Comparison of ENCODE assay signal across 27 cellular contexts in the genomic region with DNA sequence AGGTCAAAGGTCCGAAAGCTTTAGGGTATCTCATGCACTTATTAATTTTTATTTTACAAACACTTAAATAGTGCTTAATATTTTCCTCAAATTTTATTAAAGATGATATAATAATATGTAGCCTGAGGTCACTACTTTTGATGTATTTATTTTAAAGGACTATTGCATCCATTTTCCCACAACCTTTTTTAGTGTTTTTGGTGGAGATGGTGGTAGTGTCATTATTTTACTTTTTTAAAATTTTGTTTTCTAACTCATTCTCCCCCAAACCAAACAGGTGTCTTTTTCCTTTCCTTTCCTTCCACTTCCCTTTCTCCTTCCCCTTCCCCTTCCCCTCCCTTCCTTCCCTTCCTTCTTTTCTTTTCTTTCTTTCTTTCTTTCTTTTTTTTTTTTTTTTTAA.
"Had no signal": no experiment of that assay in that cellular context is flagged by ENCODE, and none has a peak within 500 bp of the region (broad histone marks: within the 10 kb centered on the region; RNA-seq: fewer than 3 reads in every experiment).

No MANE protein-coding gene starts in this region.

- DNase-seq: colonic mucosa; cortex of kidney; dermis blood vessel endothelial cell; dorsolateral prefrontal cortex; effector CD4-positive, alpha-beta T cell; effector CD8-positive, alpha-beta T cell; effector memory CD4-positive, alpha-beta T cell; effector memory CD8-positive, alpha-beta T cell; endodermal cell; erythroblast; esophagus squamous epithelium; foreskin fibroblast; foreskin keratinocyte; foreskin melanocyte; gastrocnemius medialis; glutamatergic neuron; head of caudate nucleus; heart left ventricle; heart right ventricle had no signal

- H3K4me1 ChIP-seq: colonic mucosa, esophagus muscularis mucosa, esophagus squamous epithelium, foreskin keratinocyte, gastrocnemius medialis, gastroesophageal sphincter, heart left ventricle, heart right ventricle had no signal

- FAIRE-seq: endometrium, endothelial cell of umbilical vein, frontal cortex had no signal

- ATAC-seq: effector memory CD8-positive, alpha-beta T cell; esophagus mucosa; foreskin keratinocyte; gastrocnemius medialis; gastroesophageal sphincter; heart left ventricle; heart right ventricle had no signal

- H3K27me3 ChIP-seq: colonic mucosa, dorsolateral prefrontal cortex, esophagus muscularis mucosa, esophagus squamous epithelium, foreskin keratinocyte, gastrocnemius medialis, gastroesophageal sphincter, heart left ventricle, heart right ventricle had no signal

- H3K27ac ChIP-seq: colonic mucosa, coronary artery, dorsolateral prefrontal cortex, epithelial cell of prostate, esophagus muscularis mucosa, esophagus squamous epithelium, foreskin keratinocyte, gastrocnemius medialis, gastroesophageal sphincter, heart left ventricle, heart right ventricle had no signal

- H3K36me3 ChIP-seq: colonic mucosa, esophagus muscularis mucosa, esophagus squamous epithelium, gastrocnemius medialis, gastroesophageal sphincter, heart left ventricle, heart right ventricle had no signal

- H3K4me3 ChIP-seq: colonic mucosa, coronary artery, dorsolateral prefrontal cortex, esophagus muscularis mucosa, esophagus squamous epithelium, gastrocnemius medialis, gastroesophageal sphincter, heart left ventricle, heart right ventricle had no signal

- H3K9me3 ChIP-seq: colonic mucosa, esophagus muscularis mucosa, esophagus squamous epithelium, gastrocnemius medialis, gastroesophageal sphincter, heart left ventricle had no signal
